ENCODE assay signal across 14 cellular contexts in the genomic region with DNA sequence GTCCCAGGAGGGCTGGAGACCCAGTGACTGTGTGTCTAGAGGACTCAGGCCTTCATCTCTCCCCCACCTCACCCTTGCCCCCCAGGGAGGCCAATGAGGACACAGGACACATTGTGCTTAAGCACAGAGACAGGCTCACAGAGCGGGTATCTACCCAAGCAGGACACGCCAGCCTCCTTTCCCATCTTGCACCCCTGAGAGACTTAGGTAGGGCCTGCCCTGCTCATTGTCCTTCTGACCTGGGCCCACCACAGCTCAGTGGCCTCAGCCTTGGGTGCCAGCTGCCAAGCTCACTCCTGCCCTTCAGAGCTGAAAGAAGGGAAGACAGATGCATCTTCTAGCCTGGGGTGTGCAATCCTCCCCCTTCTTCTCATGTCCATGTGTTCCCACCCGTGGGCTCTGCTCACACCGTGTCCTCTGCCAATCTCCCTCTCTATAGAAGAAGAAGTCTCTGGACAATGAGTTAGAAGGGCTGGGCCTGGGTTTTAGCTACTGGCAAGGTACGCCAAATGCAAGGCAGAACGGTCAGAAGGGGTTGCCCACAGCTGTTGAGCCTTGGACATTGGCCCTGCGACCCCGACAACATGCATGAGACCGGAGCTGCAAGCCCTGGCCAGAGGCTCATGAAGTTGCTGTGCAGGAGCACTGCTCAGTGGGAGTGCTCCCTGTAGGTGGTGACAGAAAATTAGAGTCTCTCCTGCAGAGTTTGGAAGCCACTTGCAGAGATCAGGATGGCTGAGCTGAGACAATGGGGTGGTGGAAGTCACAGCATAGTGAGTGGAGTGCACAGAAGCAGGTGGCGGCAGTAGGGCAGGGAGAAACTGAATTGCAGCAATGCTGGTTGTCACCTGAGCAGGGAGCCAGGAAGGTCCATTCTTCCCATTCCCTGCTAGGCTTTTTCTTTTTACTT. TPM values are rescaled to one million over a fixed set of nuclear protein-coding genes. Genes with fewer than 3 reads are reported as not detected.
"Had no signal": no experiment of that assay in that cellular context is flagged by ENCODE, and none has a peak within 500 bp of the region (broad histone marks: within the 10 kb centered on the region; RNA-seq: fewer than 3 reads in every experiment).

No MANE protein-coding gene starts in this region.

- H3K27ac Mint-ChIP-seq: activated naive CD8-positive, alpha-beta T cell treated with anti-CD3 and anti-CD28 coated beads, Interleukin-2, amount 10 ng/mL, durations not matched to agents 7 days and 5 days had no signal

- H3K9me3 Mint-ChIP-seq: activated naive CD8-positive, alpha-beta T cell treated with anti-CD3 and anti-CD28 coated beads, Interleukin-2, amount 10 ng/mL, durations not matched to agents 7 days and 5 days; naive B cell had no signal

- H3K4me3 ChIP-seq: dorsolateral prefrontal cortex, prostate gland, sigmoid colon had no signal

- H3K9me3 ChIP-seq: prostate gland, sigmoid colon had no signal

- H3K36me3 Mint-ChIP-seq: activated naive CD8-positive, alpha-beta T cell treated with anti-CD3 and anti-CD28 coated beads, Interleukin-2, amount 10 ng/mL, durations not matched to agents 7 days and 5 days; naive B cell had no signal

- H3K4me1 Mint-ChIP-seq: activated naive CD8-positive, alpha-beta T cell treated with anti-CD3 and anti-CD28 coated beads, Interleukin-2, amount 10 ng/mL, durations not matched to agents 7 days and 5 days; naive B cell had no signal

- H3K36me3 ChIP-seq: prostate gland, sigmoid colon had no signal

- H3K27ac ChIP-seq: prostate gland, sigmoid colon, VCaP had no signal

- H3K4me3 Mint-ChIP-seq: activated naive CD8-positive, alpha-beta T cell treated with anti-CD3 and anti-CD28 coated beads, Interleukin-2, amount 10 ng/mL, durations not matched to agents 7 days and 5 days; naive B cell had no signal

- H3K27me3 ChIP-seq: dorsolateral prefrontal cortex, sigmoid colon had no signal

- ATAC-seq: esophagus mucosa had no signal

- DNase-seq: activated CD4-positive, alpha-beta T cell treated with anti-CD3 and anti-CD28 coated beads for 4 hours; activated naive CD8-positive, alpha-beta T cell treated with anti-CD3 and anti-CD28 coated beads, Interleukin-2, amount 10 ng/mL, durations not matched to agents 7 days and 5 days; anterior cingulate cortex; dorsolateral prefrontal cortex; hippocampal formation; kidney glomerular epithelial cell; naive B cell; sigmoid colon; stimulated activated CD4-positive, alpha-beta T cell treated with anti-CD3 and anti-CD28 coated beads, Interleukin-2, amount 100 ng/mL, for 24 hours; stimulated activated naive CD4-positive, alpha-beta T cell had no signal

RNA-seq across cellular contexts. Expression of a gene that starts 32.8 kb away (rescaled TPM):
- total RNA-seq: esophagus mucosa, lung microvascular endothelial cell had no signal
